Comparison of ENCODE assay signal across 11 cellular contexts in genomic region chr1:24294228-24294672, GRCh38. TPM values are rescaled to one million over a fixed set of nuclear protein-coding genes. Genes with fewer than 3 reads are reported as not detected.
DNase-seq lines count a peak whose midpoint lies in the region; ATAC-seq and TF ChIP-seq lines count a peak whose summit lies in the region.
"Had no signal": no experiment of that assay in that cellular context is flagged by ENCODE, and none has a peak within 500 bp of the region (broad histone marks: within the 10 kb centered on the region; RNA-seq: fewer than 3 reads in every experiment).

No MANE protein-coding gene starts in this region.

- no peaks in the 10 kb centered on the region for H3K36me3 Mint-ChIP-seq in glutamatergic neuron (ENCODE audit: unreplicated experiment)
- no peaks in the 10 kb centered on the region for H3K36me3 Mint-ChIP-seq in activated CD8-positive, alpha-beta T cell treated with anti-CD3 and anti-CD28 coated beads, Interleukin-2, amount 10 ng/mL, durations not matched to agents 7 days and 5 days (ENCODE audit: low read depth)

- H3K4me3 Mint-ChIP-seq in glutamatergic neuron (ENCODE audit: unreplicated experiment), result no peak overlapping the region
- no peak overlapping the region for H3K4me3 Mint-ChIP-seq in activated CD8-positive, alpha-beta T cell treated with anti-CD3 and anti-CD28 coated beads, Interleukin-2, amount 10 ng/mL, durations not matched to agents 7 days and 5 days

- H3K4me1 Mint-ChIP-seq in glutamatergic neuron (ENCODE audit: low read depth, unreplicated experiment), result no peaks in the 10 kb centered on the region
- no peaks in the 10 kb centered on the region for H3K4me1 Mint-ChIP-seq in activated CD8-positive, alpha-beta T cell treated with anti-CD3 and anti-CD28 coated beads, Interleukin-2, amount 10 ng/mL, durations not matched to agents 7 days and 5 days (ENCODE audit: low read depth)

- intact Hi-C loops in sciatic nerve (cut with DNase I), result no loop called here

- H3K9me3 Mint-ChIP-seq in glutamatergic neuron (ENCODE audit: unreplicated experiment), result no peaks in the 10 kb centered on the region
- no peaks in the 10 kb centered on the region for H3K9me3 Mint-ChIP-seq in activated CD8-positive, alpha-beta T cell treated with anti-CD3 and anti-CD28 coated beads, Interleukin-2, amount 10 ng/mL, durations not matched to agents 7 days and 5 days (ENCODE audit: insufficient read depth)

- no peaks in the 10 kb centered on the region for H3K27me3 Mint-ChIP-seq in glutamatergic neuron (ENCODE audit: unreplicated experiment)
- H3K27me3 Mint-ChIP-seq in activated CD8-positive, alpha-beta T cell treated with anti-CD3 and anti-CD28 coated beads, Interleukin-2, amount 10 ng/mL, durations not matched to agents 7 days and 5 days (ENCODE audit: low read depth), result peaks cover 30% of the 10 kb centered on the region

- DNase-seq in GM04503 (ENCODE audit: low read depth) (peak; percentile 97), RKO (ENCODE audit: low spot score) (peak; percentile 54), fibroblast of peridontal ligament (ENCODE audit: extremely low read depth) (peak; percentile 97), sciatic nerve (ENCODE audit: low spot score) (no peak), glutamatergic neuron (no peak)
- no peak for DNase-seq in stimulated activated naive CD4-positive, alpha-beta T cell treated with Interleukin-2 at 50 U/mL for 16 hours (lab: John Stamatoyannopoulos, UW)
- no peak for DNase-seq in activated CD8-positive, alpha-beta T cell treated with anti-CD3 and anti-CD28 coated beads, Interleukin-2, amount 10 ng/mL, durations not matched to agents 7 days and 5 days
- DNase-seq: hippocampal formation; NCI-H2081; stimulated activated CD4-positive, alpha-beta T cell treated with anti-CD3 and anti-CD28 coated beads, Interleukin-4, amount 100 ng/mL, for 4 hours had no signal

- TF ChIP-seq CTCF in glutamatergic neuron (IDR thresholded peaks at IDR 0.05; ENCODE audit: partially characterized antibody, unreplicated experiment), result no peak

- ATAC-seq in sciatic nerve (peak; percentile 82), HG02763 (IDR thresholded peaks at IDR 0.05; ENCODE audit: unreplicated experiment) (no peak)
- no peak for ATAC-seq in activated CD8-positive, alpha-beta T cell treated with anti-CD3 and anti-CD28 coated beads, Interleukin-2, amount 10 ng/mL, durations not matched to agents 7 days and 5 days

- H3K27ac Mint-ChIP-seq in glutamatergic neuron (ENCODE audit: unreplicated experiment), result no peak overlapping the region
- H3K27ac Mint-ChIP-seq in activated CD8-positive, alpha-beta T cell treated with anti-CD3 and anti-CD28 coated beads, Interleukin-2, amount 10 ng/mL, durations not matched to agents 7 days and 5 days, result no peak overlapping the region

- POLR2A ChIA-PET in activated CD8-positive, alpha-beta T cell treated with anti-CD3 and anti-CD28 coated beads, Interleukin-2, amount 10 ng/mL, durations not matched to agents 7 days and 5 days (lab: Charles Lee), result no interaction called here

- CTCF ChIA-PET in activated CD8-positive, alpha-beta T cell treated with anti-CD3 and anti-CD28 coated beads, Interleukin-2, amount 10 ng/mL, durations not matched to agents 7 days and 5 days (lab: Charles Lee), result interaction anchor here (2.8 kb wide), 1 partner anchor 97 kb away, joined by 12 read pairs; no protein-coding TSS in a partner anchor

RNA-seq across cellular contexts. Expression of gene GRHL3, which starts 24.9 kb away (rescaled TPM):
- total RNA-seq in sciatic nerve, result not detected
- 0.37 TPM for total RNA-seq in glutamatergic neuron (ENCODE audit: unreplicated experiment)
- total RNA-seq in activated CD8-positive, alpha-beta T cell treated with anti-CD3 and anti-CD28 coated beads, Interleukin-2, amount 10 ng/mL, durations not matched to agents 7 days and 5 days, result not detected

Comparison
In these comparisons a context has a peak if more than half of its experiments do, and no peak if none do; other contexts are left out.
1. DNase-seq: peak in GM04503 (single experiment), RKO (single experiment) and fibroblast of peridontal ligament (single experiment); none in sciatic nerve (single experiment), glutamatergic neuron (single experiment), stimulated activated naive CD4-positive, alpha-beta T cell treated with Interleukin-2 at 50 U/mL for 16 hours (single experiment) and activated CD8-positive, alpha-beta T cell treated with anti-CD3 and anti-CD28 coated beads, Interleukin-2, amount 10 ng/mL, durations not matched to agents 7 days and 5 days (single experiment).